In genomic region chr6:132404736-132405135, GRCh38 we compare ENCODE assay signal across 15 cellular contexts. TPM values are rescaled to one million over a fixed set of nuclear protein-coding genes. Genes with fewer than 3 reads are reported as not detected.
DNase-seq lines count a peak whose midpoint lies in the region; ATAC-seq and TF ChIP-seq lines count a peak whose summit lies in the region.
"Had no signal": no experiment of that assay in that cellular context is flagged by ENCODE, and none has a peak within 500 bp of the region (broad histone marks: within the 10 kb centered on the region; RNA-seq: fewer than 3 reads in every experiment).

No MANE protein-coding gene starts in this region.

- H4K20me1 ChIP-seq in HCT116 (ENCODE audit: insufficient read depth) (no peaks in the 10 kb centered on the region), osteoblast (ENCODE audit: insufficient read depth, low read length) (no peaks in the 10 kb centered on the region)

- peak overlapping the region; percentile 19 for H2AFZ ChIP-seq in HCT116 (ENCODE audit: low read depth, low read length, poor library complexity, severe bottlenecking)
- no peak overlapping the region for H2AFZ ChIP-seq in osteoblast (ENCODE audit: low read length)

- H3K27ac ChIP-seq in HCT116 (ENCODE audit: low read depth, low read length) (no peak overlapping the region), osteoblast (ENCODE audit: low read depth, low read length) (peak overlapping the region; percentile 31)
- H3K27ac ChIP-seq: 22Rv1 had no signal

- H3K4me1 ChIP-seq in HCT116 (ENCODE audit: control insufficient read depth in 1 of 2, insufficient read depth in 2 of 2, low read length in 2 of 2) (peaks cover 9 to 10% of the 10 kb centered on the region in 2 experiments), osteoblast (ENCODE audit: insufficient read depth, low read length) (peaks cover 36% of the 10 kb centered on the region)

- BruUV-seq in HCT116 (replicated peaks; lab: Mats Ljungman, UMichigan), result no TSS peak

- RAD21 ChIA-PET in HCT116 (lab: Charles Lee; ENCODE audit: low non-redundant PET in 1 of 2, low total read pairs in 2 of 2, uncharacterized antibody in 2 of 2, unreplicated experiment in 2 of 2), result no interaction called here

- H3K79me2 ChIP-seq in HCT116 (ENCODE audit: insufficient read depth, low read length) (no peaks in the 10 kb centered on the region), osteoblast (ENCODE audit: insufficient read depth, low read length) (peaks cover 2% of the 10 kb centered on the region)

- intact Hi-C loops in HCT116 (cut with micrococcal nuclease), result no loop called here

- no peaks in the 10 kb centered on the region for H3K9me3 ChIP-seq in HCT116 (ENCODE audit: control insufficient read depth in 1 of 2, insufficient read depth in 1 of 2, low read depth in 1 of 2, low read length in 2 of 2)
- no peaks in the 10 kb centered on the region for H3K9me3 ChIP-seq in osteoblast (ENCODE audit: low read depth, low read length)

- ATAC-seq in HCT116 (no peak), left lobe of liver (no peak)

- no peak for TF ChIP-seq POLR2A in HCT116 (IDR thresholded peaks at IDR 0.05; ENCODE audit: borderline replicate concordance, extremely low read depth, insufficient read depth, insufficient read length)

- TF ChIP-seq CTCF in HCT116 (IDR thresholded peaks at IDR 0.05 in 2 of 3, conservative IDR thresholded peaks at IDR 0.05 in 1 of 3; ENCODE audit: borderline replicate concordance in 1 of 3, insufficient read depth in 1 of 3, low read depth in 2 of 3, low read length in 2 of 3) (no peak), osteoblast (IDR thresholded peaks at IDR 0.05; ENCODE audit: extremely low read depth, low read depth, low read length) (no peak)

- H3K4me3 ChIP-seq in HCT116 (replicated peaks in 1 of 2; ENCODE audit: low read depth in 1 of 2, low read length in 2 of 2) (no peak overlapping the region), osteoblast (ENCODE audit: insufficient read depth, low read length) (no peak overlapping the region)

- H3K27me3 ChIP-seq in HCT116 (ENCODE audit: insufficient read depth, low read length), result no peaks in the 10 kb centered on the region
- H3K27me3 ChIP-seq in osteoblast (ENCODE audit: insufficient read depth, low read length), result no peaks in the 10 kb centered on the region

- H3K9me2 ChIP-seq in HCT116 (ENCODE audit: insufficient read depth), result no peaks in the 10 kb centered on the region

- POLR2A ChIA-PET in HCT116 (lab: Charles Lee), result interaction anchor here (0.8 kb wide), 1 partner anchor 108 kb away, joined by 3 read pairs; the partner anchor contains the start of gene STX7

- TF ChIP-seq RAD21 in HCT116 (IDR thresholded peaks at IDR 0.05; ENCODE audit: low read depth), result no peak

- CTCF ChIA-PET in HCT116 (lab: Charles Lee), result interaction anchor here (1.2 to 1.5 kb wide), 2 partner anchors 12 to 14 kb away, joined by 3 to 8 read pairs; no protein-coding TSS in a partner anchor

- H3K36me3 ChIP-seq in HCT116 (ENCODE audit: control insufficient read depth in 1 of 2, insufficient read depth in 2 of 2, low read length in 2 of 2), result no peaks in the 10 kb centered on the region
- no peaks in the 10 kb centered on the region for H3K36me3 ChIP-seq in osteoblast (ENCODE audit: insufficient read depth, low read length)

- DNase-seq in NCI-H748 (lab: John Stamatoyannopoulos, UW; ENCODE audit: unreplicated experiment), result peak; percentile 9
- DNase-seq in NCI-H748 treated with DMSO at 0.1 percent for 48 hours (lab: John Stamatoyannopoulos, UW), result no peak
- no peak for DNase-seq in HCT116 (ENCODE audit: low read depth, low spot score)
- peak; percentile 74 for DNase-seq in M059J (ENCODE audit: low read depth)
- peak; percentile 67 for DNase-seq in osteoblast (ENCODE audit: insufficient read length, low spot score, missing footprints)
- DNase-seq in SKM-1 treated with dmso at 0.1 percent for 144 hours (lab: John Stamatoyannopoulos, UW; ENCODE audit: unreplicated experiment), result no peak
- no peak for DNase-seq in cerebellar cortex (ENCODE audit: low spot score)
- DNase-seq in left lobe of liver (ENCODE audit: low spot score), result no peak
- DNase-seq: activated CD4-positive, alpha-beta T cell treated with anti-CD3 and anti-CD28 coated beads, Interleukin-2, amount 10 ng/mL, durations not matched to agents 24 days and 14 days; activated gamma-delta T cell; nucleus accumbens; stimulated activated CD4-positive, alpha-beta T cell treated with anti-CD3 and anti-CD28 coated beads, Interleukin-4, amount 100 ng/mL, for 1 hour; stimulated activated naive CD8-positive, alpha-beta T cell treated with anti-CD3 and anti-CD28 coated beads, Interleukin-15, amount 100 ng/mL, for 72 hours had no signal

- H3K4me2 ChIP-seq in HCT116 (ENCODE audit: low read length) (peak overlapping the region; percentile 15; the same call in 1 of the 2 replicates), osteoblast (ENCODE audit: insufficient read depth, low read length) (peak overlapping the region; percentile 50)

- H3K9ac ChIP-seq in HCT116 (ENCODE audit: low read length), result no peak overlapping the region

TF ChIP-seq in HCT116, 20 proteins besides CTCF, POLR2A, EP300 and RAD21:
- TF ChIP-seq TCF7L2 (IDR thresholded peaks at IDR 0.05; ENCODE audit: borderline replicate concordance, extremely low read depth, insufficient read depth, insufficient read length) (no peak), YY1 (IDR thresholded peaks at IDR 0.05; ENCODE audit: extremely low read depth, insufficient replicate concordance, low read depth, low read length) (no peak), REST (IDR thresholded peaks at IDR 0.05; ENCODE audit: low read depth) (no peak), CBX3 (IDR thresholded peaks at IDR 0.05; ENCODE audit: low read depth) (no peak), ATF3 (IDR thresholded peaks at IDR 0.05) (no peak), ZNF274 (IDR thresholded peaks at IDR 0.05; ENCODE audit: low read depth, low read length) (no peak), ELF1 (IDR thresholded peaks at IDR 0.05; ENCODE audit: borderline replicate concordance, low read depth) (no peak), JUND (IDR thresholded peaks at IDR 0.05) (no peak), SRF (IDR thresholded peaks at IDR 0.05; ENCODE audit: low read depth) (no peak), MAX (IDR thresholded peaks at IDR 0.05) (no peak), POLR2AphosphoS5 (IDR thresholded peaks at IDR 0.05; ENCODE audit: low read depth, low read length) (no peak), EZH2 (IDR thresholded peaks at IDR 0.05) (no peak)

RNA-seq across cellular contexts. Expression of gene MOXD1, which starts 3.5 kb away (rescaled TPM):
- 1.0 TPM for total RNA-seq in HCT116 (2021; ENCODE audit: unreplicated experiment)
- polyA plus RNA-seq in HCT116 (2012), result 0.51 and 0.70 TPM in 2 replicates
- total RNA-seq in M059J (2014; rRNA removed; shearing (Covaris generic)), result 170 and 207 TPM in 2 replicates
- total RNA-seq in osteoblast, result 17.1 and 19.5 TPM in 2 replicates
- total RNA-seq in left lobe of liver, result 0.28 TPM
- total RNA-seq: activated CD4-positive, alpha-beta T cell treated with anti-CD3 and anti-CD28 coated beads, Interleukin-2, amount 10 ng/mL, durations not matched to agents 24 days and 14 days; HT-29 had no signal

Comparison
In these comparisons a context has a peak if more than half of its experiments do, and no peak if none do; other contexts are left out.
1. DNase-seq: peak in NCI-H748 (single experiment), M059J (single experiment) and osteoblast (single experiment); none in NCI-H748 treated with DMSO at 0.1 percent for 48 hours (single experiment), HCT116 (single experiment), SKM-1 treated with dmso at 0.1 percent for 144 hours (single experiment), cerebellar cortex (single experiment) and left lobe of liver (single experiment).